In the genomic region with DNA sequence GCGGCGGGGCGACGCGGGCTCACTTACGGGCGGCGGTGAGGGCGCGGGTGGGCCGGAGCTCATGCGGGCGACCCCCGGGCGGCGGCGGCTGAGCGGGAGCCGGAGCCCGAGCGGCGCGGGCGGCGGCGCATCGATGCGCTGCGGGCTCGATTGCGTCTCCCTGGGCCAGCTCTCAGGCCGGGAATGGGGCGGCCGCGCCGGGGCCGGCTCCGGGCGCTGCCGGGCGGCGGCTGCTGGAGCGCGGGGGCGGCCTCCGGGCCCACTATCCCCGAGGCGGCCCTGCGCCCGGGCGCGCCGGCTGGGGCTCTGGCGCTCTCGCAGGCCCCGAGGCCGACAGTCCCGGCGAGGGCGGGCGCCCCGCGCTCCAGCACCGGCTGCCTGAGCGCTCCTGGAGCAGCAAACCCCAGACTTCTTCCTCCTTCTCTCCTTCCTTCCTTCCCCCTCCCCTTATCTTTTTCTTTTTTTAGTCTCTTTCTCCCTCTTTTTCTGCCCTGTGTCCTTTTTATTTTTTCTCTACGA, we compare ENCODE assay signal across 8 cellular contexts. TPM values are rescaled to one million over a fixed set of nuclear protein-coding genes. Genes with fewer than 3 reads are reported as not detected.
DNase-seq lines count a peak whose midpoint lies in the region; ATAC-seq and TF ChIP-seq lines count a peak whose summit lies in the region.

No MANE protein-coding gene starts in this region.

- peak overlapping the region; percentile 97 for H3K4me2 ChIP-seq in neural progenitor cell

- H3K79me2 ChIP-seq in neural progenitor cell (ENCODE audit: low read depth), result no peaks in the 10 kb centered on the region

- H3K4me3 Mint-ChIP-seq in activated naive CD4-positive, alpha-beta T cell treated with anti-CD3 and anti-CD28 coated beads, Interleukin-2, amount 50 U/mL, for 24 hours, result peak overlapping the region; percentile 95
- H3K4me3 Mint-ChIP-seq in glutamatergic neuron (ENCODE audit: unreplicated experiment), result peak overlapping the region; percentile 95
- H3K4me3 Mint-ChIP-seq in neural progenitor cell, result peak overlapping the region; percentile 93

- no peaks in the 10 kb centered on the region for H3K9me3 ChIP-seq in neural progenitor cell (ENCODE audit: low read depth)

- no peaks in the 10 kb centered on the region for H3F3A ChIP-seq in neural progenitor cell (ENCODE audit: low read depth)

- H4K20me1 ChIP-seq in neural progenitor cell (ENCODE audit: low read depth), result peaks cover 59% of the 10 kb centered on the region

- TF ChIP-seq CTCF in C4-2B (conservative IDR thresholded peaks at IDR 0.05) (no peak), glutamatergic neuron (IDR thresholded peaks at IDR 0.05; ENCODE audit: partially characterized antibody, unreplicated experiment) (no peak), neural progenitor cell (IDR thresholded peaks at IDR 0.05) (no peak)

- H3K36me3 ChIP-seq in neural progenitor cell, result no peaks in the 10 kb centered on the region

- H3K9me3 Mint-ChIP-seq in activated naive CD4-positive, alpha-beta T cell treated with anti-CD3 and anti-CD28 coated beads, Interleukin-2, amount 50 U/mL, for 24 hours, result no peaks in the 10 kb centered on the region
- H3K9me3 Mint-ChIP-seq in glutamatergic neuron (ENCODE audit: unreplicated experiment) (peaks cover 13% of the 10 kb centered on the region), neural progenitor cell (no peaks in the 10 kb centered on the region)

- H3K27ac ChIP-seq in C4-2B, result peak overlapping the region; percentile 19; the same call in 1 of the 2 replicates
- H3K27ac ChIP-seq in neural progenitor cell, result no peak overlapping the region

- no peak overlapping the region for H3K9ac ChIP-seq in neural progenitor cell

- peak overlapping the region; percentile 78 for H3K27ac Mint-ChIP-seq in activated naive CD4-positive, alpha-beta T cell treated with anti-CD3 and anti-CD28 coated beads, Interleukin-2, amount 50 U/mL, for 24 hours
- H3K27ac Mint-ChIP-seq in glutamatergic neuron (ENCODE audit: unreplicated experiment), result peak overlapping the region; percentile 55
- H3K27ac Mint-ChIP-seq in neural progenitor cell, result no peak overlapping the region

- H3K4me3 ChIP-seq in neural progenitor cell, result peak overlapping the region; percentile 81

- H3K4me1 Mint-ChIP-seq in activated naive CD4-positive, alpha-beta T cell treated with anti-CD3 and anti-CD28 coated beads, Interleukin-2, amount 50 U/mL, for 24 hours, result peaks cover 50% of the 10 kb centered on the region
- H3K4me1 Mint-ChIP-seq in glutamatergic neuron (ENCODE audit: low read depth, unreplicated experiment) (peaks cover 18% of the 10 kb centered on the region), neural progenitor cell (peaks cover 27% of the 10 kb centered on the region)

- DNase-seq in HuH-7.5 (ENCODE audit: low spot score) (peak; percentile 81), glutamatergic neuron (peak; percentile 78), neural progenitor cell (ENCODE audit: low spot score) (peak; percentile 88), SHP77 treated with DMSO at 0.1 percent for 48 hours (lab: John Stamatoyannopoulos, UW) (no peak), putamen (ENCODE audit: low spot score) (no peak)

- peaks cover 52% of the 10 kb centered on the region for H3K27me3 Mint-ChIP-seq in activated naive CD4-positive, alpha-beta T cell treated with anti-CD3 and anti-CD28 coated beads, Interleukin-2, amount 50 U/mL, for 24 hours
- H3K27me3 Mint-ChIP-seq in glutamatergic neuron (ENCODE audit: unreplicated experiment), result peaks cover 28% of the 10 kb centered on the region
- peaks cover 60% of the 10 kb centered on the region for H3K27me3 Mint-ChIP-seq in neural progenitor cell (ENCODE audit: insufficient read depth, low read depth)

- peaks cover 38% of the 10 kb centered on the region for H3K4me1 ChIP-seq in neural progenitor cell

- H2AFZ ChIP-seq in neural progenitor cell (replicated peaks), result peak overlapping the region; percentile 91

- H3K27me3 ChIP-seq in neural progenitor cell, result peaks cover 85% of the 10 kb centered on the region

- no peaks in the 10 kb centered on the region for H3K36me3 Mint-ChIP-seq in activated naive CD4-positive, alpha-beta T cell treated with anti-CD3 and anti-CD28 coated beads, Interleukin-2, amount 50 U/mL, for 24 hours
- H3K36me3 Mint-ChIP-seq in glutamatergic neuron (ENCODE audit: unreplicated experiment) (no peaks in the 10 kb centered on the region), neural progenitor cell (no peaks in the 10 kb centered on the region)

- no peak for ATAC-seq in HG03175 (IDR thresholded peaks at IDR 0.05; ENCODE audit: unreplicated experiment)

RNA-seq across cellular contexts. Expression of a gene that starts 1.5 kb away (rescaled TPM):
- 7.4 TPM for total RNA-seq in glutamatergic neuron (ENCODE audit: unreplicated experiment)
- total RNA-seq in neural progenitor cell (ENCODE audit: low replicate concordance), result 0.60 and 1.2 TPM in 2 replicates

Comparison
In these comparisons a context has a peak if more than half of its experiments do, and no peak if none do; other contexts are left out.
1. DNase-seq: peak in HuH-7.5 (single experiment), glutamatergic neuron (single experiment) and neural progenitor cell (single experiment); none in SHP77 treated with DMSO at 0.1 percent for 48 hours (single experiment) and putamen (single experiment).
2. Peak in every context shown above with its lines, with median percentiles within 50 percentile points of each other: H3K4me3 Mint-ChIP-seq.